Comparison of ENCODE assay signal across 1 cellular context in genomic region chr6:110415297-110415916, GRCh38.
A peak's percentile ranks its signal among the peaks of the same experiment; 100 is the strongest.
TF ChIP-seq lines count a peak whose summit lies in the region.

DDO (minus strand) TSS chr6:110415575; CDS start chr6:110413462, 2,113 bp downstream.

TF ChIP-seq in HepG2, 621 proteins besides CTCF, POLR2A, EP300 and RAD21 (continued from another document):
- TF ChIP-seq NAIF1 (CRISPR knock-in tag; IDR thresholded peaks at IDR 0.05; ENCODE audit: borderline replicate concordance) (no peak), ZNF317 (CRISPR knock-in tag; IDR thresholded peaks at IDR 0.05) (no peak), TGIF2 (CRISPR knock-in tag; IDR thresholded peaks at IDR 0.05) (peak; percentile 48; the same call in 1 of the 2 replicates), BHLHE40 (IDR thresholded peaks at IDR 0.05; ENCODE audit: low read length) (no peak), TFDP2 (CRISPR knock-in tag; IDR thresholded peaks at IDR 0.05) (no peak), ZNF784 (CRISPR knock-in tag; IDR thresholded peaks at IDR 0.05; ENCODE audit: borderline replicate concordance) (no peak), CSRNP1 (CRISPR knock-in tag; IDR thresholded peaks at IDR 0.05) (no peak), NR2C2 (CRISPR knock-in tag; IDR thresholded peaks at IDR 0.05; ENCODE audit: borderline replicate concordance) (peak; percentile 74), ZNF790 (CRISPR knock-in tag; IDR thresholded peaks at IDR 0.05; ENCODE audit: borderline replicate concordance) (no peak), ZNF414 (CRISPR knock-in tag; IDR thresholded peaks at IDR 0.05) (no peak), FOXO4 (CRISPR knock-in tag; conservative IDR thresholded peaks at IDR 0.05) (no peak), TBX3 (IDR thresholded peaks at IDR 0.05; ENCODE audit: borderline replicate concordance) (no peak), TFAP4 (IDR thresholded peaks at IDR 0.05; ENCODE audit: borderline replicate concordance, low read depth) (peak; percentile 81; the same call in 1 of the 2 replicates), ZNF597 (CRISPR knock-in tag; IDR thresholded peaks at IDR 0.05) (no peak), ONECUT2 (CRISPR knock-in tag; IDR thresholded peaks at IDR 0.05) (no peak), FOXC1 (CRISPR knock-in tag; IDR thresholded peaks at IDR 0.05; ENCODE audit: borderline replicate concordance) (no peak), CENPX (CRISPR knock-in tag; IDR thresholded peaks at IDR 0.05) (no peak), PATZ1 (CRISPR knock-in tag; IDR thresholded peaks at IDR 0.05) (0 out of 2 replicates have a peak, but pooled peaks have one; percentile 36), SKI (IDR thresholded peaks at IDR 0.05; ENCODE audit: partially characterized antibody) (no peak), YY1 (IDR thresholded peaks at IDR 0.05; ENCODE audit: insufficient read depth, insufficient replicate concordance, low read depth, low read length) (no peak), IRX3 (CRISPR knock-in tag; IDR thresholded peaks at IDR 0.05; ENCODE audit: borderline replicate concordance, low read depth) (no peak), RNF2 (conservative IDR thresholded peaks at IDR 0.05; ENCODE audit: low read depth) (no peak), KAT7 (CRISPR knock-in tag; IDR thresholded peaks at IDR 0.05; ENCODE audit: borderline replicate concordance) (no peak; the same call in 1 of the 2 replicates), TBX2 (CRISPR knock-in tag; IDR thresholded peaks at IDR 0.05; ENCODE audit: borderline replicate concordance) (peak; percentile 23; the same call in 1 of the 2 replicates), PLSCR1 (CRISPR knock-in tag; IDR thresholded peaks at IDR 0.05; ENCODE audit: borderline replicate concordance) (no peak), RCOR2 (CRISPR knock-in tag; IDR thresholded peaks at IDR 0.05) (no peak), ZBTB44 (CRISPR knock-in tag; IDR thresholded peaks at IDR 0.05) (no peak), ZNF557 (CRISPR knock-in tag; IDR thresholded peaks at IDR 0.05) (no peak)
